24 cellular contexts compared by ENCODE assay signal in the genomic region with DNA sequence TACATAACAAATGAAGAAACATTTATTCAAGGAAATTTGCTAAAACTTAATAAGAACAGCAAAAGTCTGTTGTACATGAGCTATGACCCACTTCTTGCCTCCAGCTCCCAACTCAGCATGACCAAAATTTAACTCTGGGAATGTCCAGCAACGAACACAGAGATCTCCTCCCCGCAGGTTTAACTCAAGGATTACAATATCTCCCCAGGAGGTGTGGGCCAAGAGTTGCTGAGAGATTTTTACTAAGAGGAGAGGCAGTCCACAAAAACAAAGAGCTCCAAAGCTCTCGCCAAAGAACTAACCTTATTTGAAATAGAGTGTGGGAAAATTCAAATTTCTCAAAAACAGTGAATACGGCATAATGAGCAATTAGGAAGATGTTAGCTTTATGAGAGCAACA.
DNase-seq lines count a peak whose midpoint lies in the region; ATAC-seq and TF ChIP-seq lines count a peak whose summit lies in the region.
"Had no signal": no experiment of that assay in that cellular context is flagged by ENCODE, and none has a peak within 500 bp of the region (broad histone marks: within the 10 kb centered on the region; RNA-seq: fewer than 3 reads in every experiment).

No MANE protein-coding gene starts in this region.

- H3K18ac ChIP-seq in mesendoderm (ENCODE audit: low read length), result no peak overlapping the region

- H3K79me1 ChIP-seq in mesendoderm (ENCODE audit: low read length), result no peaks in the 10 kb centered on the region

- no peaks in the 10 kb centered on the region for H3K36me3 ChIP-seq in GM23338 (ENCODE audit: insufficient read depth)
- H3K36me3 ChIP-seq in NT2/D1 (ENCODE audit: insufficient read depth, insufficient read length, low read length), result no peaks in the 10 kb centered on the region
- no peaks in the 10 kb centered on the region for H3K36me3 ChIP-seq in endodermal cell (ENCODE audit: control insufficient read depth, insufficient read depth, low read length)
- H3K36me3 ChIP-seq in mesendoderm (ENCODE audit: control insufficient read depth, insufficient read depth, low read length), result no peaks in the 10 kb centered on the region

- H2BK5ac ChIP-seq in mesendoderm (ENCODE audit: low read length), result no peak overlapping the region

- H4K8ac ChIP-seq in mesendoderm (ENCODE audit: low read depth, low read length), result no peak overlapping the region

- no peaks in the 10 kb centered on the region for H4K20me1 ChIP-seq in GM23338 (replicated peaks; ENCODE audit: insufficient read depth)

- H3K9me3 Mint-ChIP-seq in GM23338 (no peaks in the 10 kb centered on the region), endodermal cell (no peaks in the 10 kb centered on the region)
- H3K9me3 Mint-ChIP-seq in activated CD4-positive, alpha-beta T cell treated with anti-CD3 and anti-CD28 coated beads for 36 hours (ENCODE audit: low read depth), result peaks cover 4% of the 10 kb centered on the region
- H3K9me3 Mint-ChIP-seq in activated CD4-positive, alpha-beta T cell treated with anti-CD3 and anti-CD28 coated beads, Interleukin-2, amount 10 ng/mL, durations not matched to agents 24 days and 14 days, result peaks cover 9% of the 10 kb centered on the region

- 55 to 57% methylated on average over 2 to 4 of the region's 4 CpGs for WGBS in endodermal cell (ENCODE audit: insufficient coverage in 1 of 2, insufficient read length in 1 of 2), 2 experiments
- WGBS in mesendoderm (ENCODE audit: extremely low coverage, insufficient coverage, low lambda C conversion rate), result no CpG with 5 or more reads among the region's 4 CpGs

- H3K4me2 ChIP-seq in GM23338, result no peak overlapping the region
- H3K4me2 ChIP-seq in mesendoderm (ENCODE audit: low read length), result no peak overlapping the region
- H3K4me2 ChIP-seq: SK-N-SH had no signal

- DNase-seq in GM23338 (ENCODE audit: low spot score) (peak; percentile 36), NT2/D1 (ENCODE audit: low read depth, low spot score) (peak; percentile 36), endodermal cell (peak; percentile 55), mesendoderm (peak; percentile 12)
- DNase-seq in activated CD4-positive, alpha-beta T cell treated with anti-CD3 and anti-CD28 coated beads for 36 hours, result no peak
- DNase-seq in activated CD4-positive, alpha-beta T cell treated with anti-CD3 and anti-CD28 coated beads, Interleukin-2, amount 10 ng/mL, durations not matched to agents 24 days and 14 days, result no peak
- DNase-seq: AML-193; C1 segment of cervical spinal cord; CD4-positive, alpha-beta memory T cell; COR-L47; DMS53; Karpas-422; NCI-H1092 treated with DMSO at 0.1 percent for 48 hours; NCI-H1436; NCI-H187; NCI-H2171 treated with DMSO at 0.1 percent for 48 hours; NCI-H345; NCI-H510A treated with DMSO at 0.1 percent for 48 hours; PC-3; SK-N-SH had no signal

- H3K4me1 Mint-ChIP-seq in GM23338 (peaks cover 17% of the 10 kb centered on the region), endodermal cell (peaks cover 22% of the 10 kb centered on the region)
- no peaks in the 10 kb centered on the region for H3K4me1 Mint-ChIP-seq in activated CD4-positive, alpha-beta T cell treated with anti-CD3 and anti-CD28 coated beads for 36 hours
- no peaks in the 10 kb centered on the region for H3K4me1 Mint-ChIP-seq in activated CD4-positive, alpha-beta T cell treated with anti-CD3 and anti-CD28 coated beads, Interleukin-2, amount 10 ng/mL, durations not matched to agents 24 days and 14 days
- H3K4me1 Mint-ChIP-seq: CD4-positive, alpha-beta memory T cell had no signal

- H3K79me2 ChIP-seq in GM23338 (replicated peaks; ENCODE audit: insufficient read depth) (no peaks in the 10 kb centered on the region), mesendoderm (ENCODE audit: control insufficient read depth, insufficient read depth, low read length) (no peaks in the 10 kb centered on the region)

- no peaks in the 10 kb centered on the region for H3K27me3 ChIP-seq in GM23338 (ENCODE audit: insufficient read depth)
- no peaks in the 10 kb centered on the region for H3K27me3 ChIP-seq in NT2/D1 (ENCODE audit: insufficient read depth, insufficient read length)
- H3K27me3 ChIP-seq in endodermal cell (ENCODE audit: control insufficient read depth, insufficient read depth, low read length, poor library complexity, severe bottlenecking), result peaks cover 8% of the 10 kb centered on the region
- H3K27me3 ChIP-seq in mesendoderm (ENCODE audit: insufficient read depth, low read length, poor library complexity), result no peaks in the 10 kb centered on the region

- H3K9ac ChIP-seq in NT2/D1 (ENCODE audit: insufficient read length, low read depth) (no peak overlapping the region), endodermal cell (ENCODE audit: extremely low read depth, low read length, poor library complexity, severe bottlenecking) (no peak overlapping the region), mesendoderm (ENCODE audit: low read length) (no peak overlapping the region)
- H3K9ac ChIP-seq: SK-N-SH had no signal

- H3K27me3 Mint-ChIP-seq in GM23338 (ENCODE audit: insufficient read depth, low read depth, poor library complexity) (peaks cover 2% of the 10 kb centered on the region), endodermal cell (ENCODE audit: insufficient read depth) (peaks cover 10% of the 10 kb centered on the region)
- no peaks in the 10 kb centered on the region for H3K27me3 Mint-ChIP-seq in activated CD4-positive, alpha-beta T cell treated with anti-CD3 and anti-CD28 coated beads for 36 hours
- no peaks in the 10 kb centered on the region for H3K27me3 Mint-ChIP-seq in activated CD4-positive, alpha-beta T cell treated with anti-CD3 and anti-CD28 coated beads, Interleukin-2, amount 10 ng/mL, durations not matched to agents 24 days and 14 days
- H3K27me3 Mint-ChIP-seq: CD4-positive, alpha-beta memory T cell had no signal

- H3K23ac ChIP-seq in mesendoderm (ENCODE audit: low read length), result no peak overlapping the region

- CTCF ChIA-PET in activated CD4-positive, alpha-beta T cell treated with anti-CD3 and anti-CD28 coated beads for 36 hours (lab: Charles Lee), result no interaction called here

- no peak overlapping the region; the same call in 1 of the 2 replicates for H2AFZ ChIP-seq in GM23338

- peaks cover 6% of the 10 kb centered on the region; the same call in 1 of the 2 replicates for H3K4me1 ChIP-seq in GM23338 (ENCODE audit: insufficient read depth)
- no peaks in the 10 kb centered on the region for H3K4me1 ChIP-seq in NT2/D1 (ENCODE audit: insufficient read depth, insufficient read length)
- no peaks in the 10 kb centered on the region for H3K4me1 ChIP-seq in endodermal cell (ENCODE audit: control insufficient read depth, insufficient read depth, low read length)
- H3K4me1 ChIP-seq in mesendoderm (ENCODE audit: control insufficient read depth, low read depth, low read length), result no peaks in the 10 kb centered on the region

- H2BK120ac ChIP-seq in mesendoderm (ENCODE audit: low read depth, low read length), result no peak overlapping the region

- peak overlapping the region; percentile 80 for H3K27ac Mint-ChIP-seq in GM23338
- H3K27ac Mint-ChIP-seq in endodermal cell, result peak overlapping the region; percentile 9
- H3K27ac Mint-ChIP-seq in activated CD4-positive, alpha-beta T cell treated with anti-CD3 and anti-CD28 coated beads for 36 hours, result no peak overlapping the region
- H3K27ac Mint-ChIP-seq in activated CD4-positive, alpha-beta T cell treated with anti-CD3 and anti-CD28 coated beads, Interleukin-2, amount 10 ng/mL, durations not matched to agents 24 days and 14 days, result no peak overlapping the region
- H3K27ac Mint-ChIP-seq: CD4-positive, alpha-beta memory T cell had no signal

- no peak overlapping the region for H2BK15ac ChIP-seq in mesendoderm (replicated peaks; ENCODE audit: low read depth)

- H3K4me3 ChIP-seq in GM23338 (no peak overlapping the region), NT2/D1 (ENCODE audit: insufficient read length, low read depth) (no peak overlapping the region), endodermal cell (ENCODE audit: low read length) (no peak overlapping the region), mesendoderm (ENCODE audit: low read length) (no peak overlapping the region)
- H3K4me3 ChIP-seq: GM12878 had no signal

- TF ChIP-seq CTCF in GM23338 (conservative IDR thresholded peaks at IDR 0.05; ENCODE audit: low read depth in 2 of 2) (no peak), endodermal cell (conservative IDR thresholded peaks at IDR 0.05) (no peak)

- H3K27ac ChIP-seq in GM23338 (ENCODE audit: low read depth) (0 out of 2 replicates have a peak overlapping the region, but pooled peaks have one; percentile 21), endodermal cell (ENCODE audit: low read depth, low read length) (no peak overlapping the region), mesendoderm (ENCODE audit: low read depth, low read length) (no peak overlapping the region)

- H3K9me2 ChIP-seq in GM23338 (ENCODE audit: insufficient read depth), result no peaks in the 10 kb centered on the region
- H3K9me2 ChIP-seq: SK-N-SH had no signal

- no peak overlapping the region for H2AK5ac ChIP-seq in mesendoderm (ENCODE audit: low read length)

- no peak overlapping the region for H3K4ac ChIP-seq in mesendoderm (ENCODE audit: low read depth, low read length)

- no peaks in the 10 kb centered on the region for H3K36me3 Mint-ChIP-seq in GM23338 (ENCODE audit: low read depth)
- H3K36me3 Mint-ChIP-seq in endodermal cell (ENCODE audit: low read depth), result no peaks in the 10 kb centered on the region
- H3K36me3 Mint-ChIP-seq in activated CD4-positive, alpha-beta T cell treated with anti-CD3 and anti-CD28 coated beads for 36 hours (ENCODE audit: low read depth), result no peaks in the 10 kb centered on the region
- no peaks in the 10 kb centered on the region for H3K36me3 Mint-ChIP-seq in activated CD4-positive, alpha-beta T cell treated with anti-CD3 and anti-CD28 coated beads, Interleukin-2, amount 10 ng/mL, durations not matched to agents 24 days and 14 days (ENCODE audit: low read depth)
- H3K36me3 Mint-ChIP-seq: CD4-positive, alpha-beta memory T cell had no signal

- POLR2A ChIA-PET in activated CD4-positive, alpha-beta T cell treated with anti-CD3 and anti-CD28 coated beads for 36 hours (lab: Charles Lee), result no interaction called here

- no peak overlapping the region for H3K56ac ChIP-seq in mesendoderm (ENCODE audit: low read length)

- ATAC-seq in GM23338 (peak; percentile 72), GM18873 (IDR thresholded peaks at IDR 0.05; ENCODE audit: low FRiP score, unreplicated experiment) (no peak), HG02610 (IDR thresholded peaks at IDR 0.05; ENCODE audit: unreplicated experiment) (no peak)
- ATAC-seq in activated CD4-positive, alpha-beta T cell treated with anti-CD3 and anti-CD28 coated beads for 36 hours, result no peak
- ATAC-seq: GM12878, HepG2, PC-3 had no signal

- intact Hi-C loops in activated CD4-positive, alpha-beta T cell treated with anti-CD3 and anti-CD28 coated beads for 36 hours (cut with DNase I, micrococcal nuclease), result no loop called here
- intact Hi-C loops in activated CD4-positive, alpha-beta T cell treated with anti-CD3 and anti-CD28 coated beads, Interleukin-2, amount 10 ng/mL, durations not matched to agents 24 days and 14 days (cut with micrococcal nuclease), result no loop called here

- no peaks in the 10 kb centered on the region for H3K9me3 ChIP-seq in NT2/D1 (ENCODE audit: insufficient read depth, low read length)
- H3K9me3 ChIP-seq in endodermal cell (ENCODE audit: control insufficient read depth, low read length), result no peaks in the 10 kb centered on the region
- H3K9me3 ChIP-seq: SK-N-SH had no signal

- H4K5ac ChIP-seq in mesendoderm (ENCODE audit: low read length), result no peak overlapping the region

- H3F3A ChIP-seq in GM23338 (replicated peaks; ENCODE audit: low read depth), result no peaks in the 10 kb centered on the region

- H3K4me3 Mint-ChIP-seq in GM23338 (no peak overlapping the region), endodermal cell (no peak overlapping the region)
- H3K4me3 Mint-ChIP-seq in activated CD4-positive, alpha-beta T cell treated with anti-CD3 and anti-CD28 coated beads for 36 hours, result no peak overlapping the region
- H3K4me3 Mint-ChIP-seq in activated CD4-positive, alpha-beta T cell treated with anti-CD3 and anti-CD28 coated beads, Interleukin-2, amount 10 ng/mL, durations not matched to agents 24 days and 14 days, result no peak overlapping the region
- H3K4me3 Mint-ChIP-seq: CD4-positive, alpha-beta memory T cell had no signal

Comparison
In these comparisons a context has a peak if more than half of its experiments do, and no peak if none do; other contexts are left out.
1. DNase-seq: peak in GM23338 (single experiment), NT2/D1 (single experiment), endodermal cell (single experiment) and mesendoderm (single experiment); none in activated CD4-positive, alpha-beta T cell treated with anti-CD3 and anti-CD28 coated beads for 36 hours (single experiment) and activated CD4-positive, alpha-beta T cell treated with anti-CD3 and anti-CD28 coated beads, Interleukin-2, amount 10 ng/mL, durations not matched to agents 24 days and 14 days (single experiment).
2. H3K27ac Mint-ChIP-seq: peak in GM23338 (single experiment) and endodermal cell (single experiment); none in activated CD4-positive, alpha-beta T cell treated with anti-CD3 and anti-CD28 coated beads for 36 hours (single experiment) and activated CD4-positive, alpha-beta T cell treated with anti-CD3 and anti-CD28 coated beads, Interleukin-2, amount 10 ng/mL, durations not matched to agents 24 days and 14 days (single experiment).